8 cellular contexts compared by ENCODE assay signal in genomic region chr1:248434913-248435312, GRCh38. TPM values are rescaled to one million over a fixed set of nuclear protein-coding genes. Genes with fewer than 3 reads are reported as not detected.
"Had no signal": no experiment of that assay in that cellular context is flagged by ENCODE, and none has a peak within 500 bp of the region (broad histone marks: within the 10 kb centered on the region; RNA-seq: fewer than 3 reads in every experiment).

No MANE protein-coding gene starts in this region.

RNA-seq across cellular contexts. Expression of gene OR2T2, which starts 10.5 kb away (rescaled TPM):
- polyA plus RNA-seq: adrenal gland, aorta, foreskin keratinocyte, heart left ventricle, immature natural killer cell, liver, mammary epithelial cell, right cardiac atrium had no signal

RNA-seq across cellular contexts. Expression of gene OR2T1, which starts 32.1 kb away (rescaled TPM):
- polyA plus RNA-seq: adrenal gland, foreskin keratinocyte, heart left ventricle, immature natural killer cell, liver, mammary epithelial cell, right cardiac atrium had no signal

RNA-seq across cellular contexts. Expression of gene OR2T3, which starts 38.2 kb away (rescaled TPM):
- polyA plus RNA-seq: adrenal gland, aorta, foreskin keratinocyte, heart left ventricle, immature natural killer cell, liver, mammary epithelial cell, right cardiac atrium had no signal

RNA-seq across cellular contexts. Expression of gene OR2T5, which starts 53.5 kb away (rescaled TPM):
- polyA plus RNA-seq: adrenal gland, aorta, foreskin keratinocyte, heart left ventricle, immature natural killer cell, liver, mammary epithelial cell, right cardiac atrium had no signal

RNA-seq across cellular contexts. Expression of gene OR2T6, which starts 59.4 kb away (rescaled TPM):
- polyA plus RNA-seq: adrenal gland, foreskin keratinocyte, heart left ventricle, immature natural killer cell, liver, mammary epithelial cell, right cardiac atrium had no signal
